In the genomic region with DNA sequence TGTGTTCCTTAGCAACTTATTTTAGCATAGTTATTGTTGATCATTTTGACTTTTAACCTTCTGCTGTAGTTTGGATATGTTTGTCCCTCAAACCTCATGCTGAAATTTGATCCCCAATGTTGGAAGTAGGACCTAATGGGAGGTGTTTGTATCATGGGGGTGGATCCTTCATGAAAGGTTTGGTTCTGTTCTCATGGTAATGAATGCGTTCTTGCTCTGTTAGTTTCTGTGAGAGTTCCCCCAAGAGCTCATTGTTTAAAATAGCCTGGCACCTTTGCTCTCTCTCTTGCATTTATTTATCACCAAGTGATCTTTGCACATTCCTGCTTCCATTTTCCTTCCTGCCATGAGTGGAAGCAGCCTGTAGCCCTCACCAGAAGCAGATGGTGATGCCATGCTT, we compare ENCODE assay signal across 23 cellular contexts.
DNase-seq lines count a peak whose midpoint lies in the region; ATAC-seq and TF ChIP-seq lines count a peak whose summit lies in the region.
"Had no signal": no experiment of that assay in that cellular context is flagged by ENCODE, and none has a peak within 500 bp of the region (broad histone marks: within the 10 kb centered on the region; RNA-seq: fewer than 3 reads in every experiment).

No MANE protein-coding gene starts in this region.

- H3K4me3 ChIP-seq in HUES48 (ENCODE audit: low read depth, low read length) = peak overlapping the region; percentile 4; the same call in 1 of the 2 replicates
- H3K4me3 ChIP-seq in OCI-LY7 (ENCODE audit: low read depth, low read length, poor library complexity, severe bottlenecking) = no peak overlapping the region
- H3K4me3 ChIP-seq: BLaER1, GM12878, Peyer's patch, SJCRH30 had no signal

- peaks cover 25% of the 10 kb centered on the region for H3K4me1 Mint-ChIP-seq in WTC11
- no peaks in the 10 kb centered on the region for H3K4me1 Mint-ChIP-seq in stimulated activated effector memory CD8-positive, alpha-beta T cell treated with anti-CD3 and anti-CD28 coated beads, Interleukin-12 subunit alpha, Interleukin-12 subunit beta, amount 100 ng/mL, for 72 hours
- H3K4me1 Mint-ChIP-seq in MCF 10A (ENCODE audit: insufficient read depth, unreplicated experiment) = peaks cover 19% of the 10 kb centered on the region

- ATAC-seq in WTC11 = peak; percentile 91
- ATAC-seq in stimulated activated effector memory CD8-positive, alpha-beta T cell treated with anti-CD3 and anti-CD28 coated beads, Interleukin-12 subunit alpha, Interleukin-12 subunit beta, amount 100 ng/mL, for 72 hours = no peak
- ATAC-seq: GM12878 had no signal

- H3K27ac Mint-ChIP-seq in WTC11 = peak overlapping the region; percentile 87
- no peak overlapping the region for H3K27ac Mint-ChIP-seq in stimulated activated effector memory CD8-positive, alpha-beta T cell treated with anti-CD3 and anti-CD28 coated beads, Interleukin-12 subunit alpha, Interleukin-12 subunit beta, amount 100 ng/mL, for 72 hours
- no peak overlapping the region for H3K27ac Mint-ChIP-seq in MCF 10A (ENCODE audit: low read depth, unreplicated experiment)
- H3K27ac Mint-ChIP-seq: CD4-positive, alpha-beta T cell had no signal

- H3K9me3 Mint-ChIP-seq in WTC11 = peaks cover 62% of the 10 kb centered on the region
- peaks cover 17% of the 10 kb centered on the region for H3K9me3 Mint-ChIP-seq in stimulated activated effector memory CD8-positive, alpha-beta T cell treated with anti-CD3 and anti-CD28 coated beads, Interleukin-12 subunit alpha, Interleukin-12 subunit beta, amount 100 ng/mL, for 72 hours
- peaks cover 17% of the 10 kb centered on the region for H3K9me3 Mint-ChIP-seq in MCF 10A (ENCODE audit: unreplicated experiment)

- intact Hi-C loops in OCI-LY7 (cut with micrococcal nuclease; ENCODE audit: unreplicated experiment) = no loop called here
- intact Hi-C loops in MCF 10A (cut with micrococcal nuclease) = no loop called here

- peaks cover 16% of the 10 kb centered on the region for H3K4me1 ChIP-seq in HUES48 (ENCODE audit: control insufficient read depth, insufficient read depth, low read length)
- no peaks in the 10 kb centered on the region for H3K4me1 ChIP-seq in OCI-LY7 (ENCODE audit: insufficient read depth, low read length, poor library complexity, severe bottlenecking)
- H3K4me1 ChIP-seq: BLaER1, Peyer's patch had no signal

- H3K36me3 ChIP-seq in HUES48 (ENCODE audit: control insufficient read depth, insufficient read depth, low read length) (no peaks in the 10 kb centered on the region), OCI-LY7 (ENCODE audit: insufficient read depth, low read length) (no peaks in the 10 kb centered on the region)
- H3K36me3 ChIP-seq: BLaER1, Peyer's patch, SJCRH30 had no signal

- no peaks in the 10 kb centered on the region for H3K79me2 ChIP-seq in OCI-LY7 (ENCODE audit: insufficient read depth, low read depth, low read length)

- no peak overlapping the region for H3K9ac ChIP-seq in HUES48 (ENCODE audit: low read depth, low read length)
- H3K9ac ChIP-seq: BLaER1 had no signal

- H3K9me3 ChIP-seq in HUES48 (ENCODE audit: control insufficient read depth, insufficient read depth, low read length) = peaks cover 13% of the 10 kb centered on the region; the same call in 1 of the 2 replicates
- peaks cover 9% of the 10 kb centered on the region; the same call in 1 of the 2 replicates for H3K9me3 ChIP-seq in OCI-LY7 (ENCODE audit: low read length)

- H3K27me3 Mint-ChIP-seq in WTC11 (ENCODE audit: low read depth) = no peaks in the 10 kb centered on the region
- H3K27me3 Mint-ChIP-seq in MCF 10A (ENCODE audit: insufficient read depth, unreplicated experiment) = no peaks in the 10 kb centered on the region

- H4K20me1 ChIP-seq in OCI-LY7 (ENCODE audit: insufficient read depth, low read length) = no peaks in the 10 kb centered on the region
- H4K20me1 ChIP-seq: BLaER1 had no signal

- CTCF ChIA-PET in WTC11 (lab: Charles Lee) = interaction anchor here (0.8 kb wide), 1 partner anchor 10 kb away, joined by 3 read pairs; no protein-coding TSS in a partner anchor
- CTCF ChIA-PET in OCI-LY7 (lab: Charles Lee; ENCODE audit: unreplicated experiment) = no interaction called here
- CTCF ChIA-PET in MCF 10A (lab: Yijun Ruan, JAX) = interaction anchor here (0.6 to 1.1 kb wide), 3 partner anchors 140 to 329 kb away, joined by 3 read pairs; no protein-coding TSS in a partner anchor

- BruUV-seq in OCI-LY7 (replicated peaks; lab: Mats Ljungman, UMichigan) (no TSS peak), MCF 10A (replicated peaks; lab: Mats Ljungman, UMichigan) (no TSS peak)

- TF ChIP-seq CTCF in WTC11 (IDR thresholded peaks at IDR 0.05) (no peak), OCI-LY7 (conservative IDR thresholded peaks at IDR 0.05; ENCODE audit: low read length) (no peak), MCF 10A (IDR thresholded peaks at IDR 0.05; ENCODE audit: unreplicated experiment) (no peak)

- H3K4me3 Mint-ChIP-seq in WTC11 (no peak overlapping the region), MCF 10A (ENCODE audit: unreplicated experiment) (no peak overlapping the region)
- H3K4me3 Mint-ChIP-seq in stimulated activated effector memory CD8-positive, alpha-beta T cell treated with anti-CD3 and anti-CD28 coated beads, Interleukin-12 subunit alpha, Interleukin-12 subunit beta, amount 100 ng/mL, for 72 hours = no peak overlapping the region
- H3K4me3 Mint-ChIP-seq: CD4-positive, alpha-beta T cell had no signal

- POLR2A ChIA-PET in WTC11 (lab: Charles Lee) = no interaction called here
- POLR2A ChIA-PET in OCI-LY7 (lab: Charles Lee) = no interaction called here
- POLR2A ChIA-PET in MCF 10A (lab: Yijun Ruan, JAX) = no interaction called here

- H3K36me3 Mint-ChIP-seq in WTC11 = peaks cover 43% of the 10 kb centered on the region
- H3K36me3 Mint-ChIP-seq in stimulated activated effector memory CD8-positive, alpha-beta T cell treated with anti-CD3 and anti-CD28 coated beads, Interleukin-12 subunit alpha, Interleukin-12 subunit beta, amount 100 ng/mL, for 72 hours = no peaks in the 10 kb centered on the region
- H3K36me3 Mint-ChIP-seq in MCF 10A (ENCODE audit: insufficient read depth, unreplicated experiment) = peaks cover 6% of the 10 kb centered on the region

- H3K9me2 ChIP-seq in OCI-LY7 (ENCODE audit: insufficient read depth, low read length) = no peaks in the 10 kb centered on the region

- no peak for DNase-seq in WTC11 (ENCODE audit: low spot score)
- DNase-seq in iPS DF 4.7 (ENCODE audit: extremely low read depth, low spot score) = peak; percentile 41
- DNase-seq in stimulated activated effector memory CD8-positive, alpha-beta T cell treated with anti-CD3 and anti-CD28 coated beads, Interleukin-12 subunit alpha, Interleukin-12 subunit beta, amount 100 ng/mL, for 72 hours (ENCODE audit: low spot score in 2 of 2) = no peak
- DNase-seq in OCI-LY7 (ENCODE audit: low spot score) = no peak
- no peak for DNase-seq in NCI-H446 (lab: John Stamatoyannopoulos, UW)
- no peak for DNase-seq in MCF 10A (ENCODE audit: unreplicated experiment)
- DNase-seq: ACHN; CD4-positive, alpha-beta T cell; COR-L47; DND-41; HCEC 1CT; NCI-H1092; NCI-H1436 treated with DMSO at 0.1 percent for 48 hours; NCI-H1930; NCI-H2227 treated with DMSO at 0.1 percent for 48 hours; NCI-H524; NCI-H774; NK-92 treated with Interleukin-12 subunit alpha and Interleukin-12 subunit beta, amount 100 ng/mL, for 24 hours; Peyer's patch; SJCRH30 had no signal

- H3K27me3 ChIP-seq in HUES48 (ENCODE audit: control insufficient read depth, insufficient read depth, low read length) = no peaks in the 10 kb centered on the region
- H3K27me3 ChIP-seq: BLaER1, Peyer's patch, SJCRH30 had no signal

- H2AFZ ChIP-seq in OCI-LY7 (ENCODE audit: low read length) = no peak overlapping the region

- no peak overlapping the region for H3K4me2 ChIP-seq in OCI-LY7 (ENCODE audit: low read length)
- H3K4me2 ChIP-seq: BLaER1 had no signal

- H3K27ac ChIP-seq in HUES48 (ENCODE audit: low read depth, low read length) (peak overlapping the region; percentile 79), OCI-LY7 (ENCODE audit: low read depth, low read length, poor library complexity, severe bottlenecking) (no peak overlapping the region)
- H3K27ac ChIP-seq: BLaER1, Peyer's patch, SJCRH30 had no signal

TF ChIP-seq in WTC11, 78 proteins besides CTCF, POLR2A, EP300 and RAD21 (continues in another document):
- TF ChIP-seq RORB (CRISPR knock-in tag; IDR thresholded peaks at IDR 0.05) (no peak), ZNF121 (CRISPR knock-in tag; IDR thresholded peaks at IDR 0.05) (no peak)
- TF ChIP-seq, protein P1, sequence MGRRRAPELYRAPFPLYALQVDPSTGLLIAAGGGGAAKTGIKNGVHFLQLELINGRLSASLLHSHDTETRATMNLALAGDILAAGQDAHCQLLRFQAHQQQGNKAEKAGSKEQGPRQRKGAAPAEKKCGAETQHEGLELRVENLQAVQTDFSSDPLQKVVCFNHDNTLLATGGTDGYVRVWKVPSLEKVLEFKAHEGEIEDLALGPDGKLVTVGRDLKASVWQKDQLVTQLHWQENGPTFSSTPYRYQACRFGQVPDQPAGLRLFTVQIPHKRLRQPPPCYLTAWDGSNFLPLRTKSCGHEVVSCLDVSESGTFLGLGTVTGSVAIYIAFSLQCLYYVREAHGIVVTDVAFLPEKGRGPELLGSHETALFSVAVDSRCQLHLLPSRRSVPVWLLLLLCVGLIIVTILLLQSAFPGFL (CRISPR knock-in tag; IDR thresholded peaks at IDR 0.05; ENCODE audit: borderline replicate concordance) = no peak
